ENCODE assay signal across 21 cellular contexts in the genomic region with DNA sequence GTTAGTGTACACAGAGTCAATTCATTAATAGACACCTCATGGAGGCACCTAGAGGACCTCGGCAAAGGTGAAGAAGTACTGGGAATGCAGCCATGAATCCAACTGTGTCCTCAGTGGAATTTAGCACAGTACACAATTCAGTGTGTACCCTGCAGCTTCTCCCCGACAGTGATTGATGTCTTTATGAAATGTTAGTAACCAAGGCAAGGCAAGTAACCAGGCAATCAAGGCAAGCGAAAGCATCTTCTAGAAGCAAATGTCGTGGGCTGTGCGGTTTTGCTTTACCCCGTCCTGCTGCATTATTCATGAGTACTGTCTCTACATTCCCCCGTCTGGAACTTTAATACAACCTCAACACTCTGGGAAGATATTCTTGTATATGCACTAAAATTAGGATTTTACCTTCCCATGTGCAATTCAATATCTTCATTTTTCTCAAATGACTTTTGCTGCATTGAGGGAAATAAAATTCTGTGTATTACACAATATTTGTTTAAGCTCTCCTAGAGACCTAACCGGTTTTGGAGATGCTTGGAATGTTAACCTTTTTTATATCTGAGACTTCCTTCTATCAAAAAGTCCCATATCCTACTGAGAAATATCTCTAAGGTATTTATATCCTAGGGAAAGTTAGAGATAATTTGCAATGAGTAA. TPM values are rescaled to one million over a fixed set of nuclear protein-coding genes. Genes with fewer than 3 reads are reported as not detected.
DNase-seq lines count a peak whose midpoint lies in the region; ATAC-seq and TF ChIP-seq lines count a peak whose summit lies in the region.
"Had no signal": no experiment of that assay in that cellular context is flagged by ENCODE, and none has a peak within 500 bp of the region (broad histone marks: within the 10 kb centered on the region; RNA-seq: fewer than 3 reads in every experiment).

No MANE protein-coding gene starts in this region.

- no peak overlapping the region for H2AFZ ChIP-seq in trophoblast cell (ENCODE audit: insufficient read depth, low read length, poor library complexity)
- H2AFZ ChIP-seq: GM23248 had no signal

- whole genome bisulfite sequencing in trophoblast cell (ENCODE audit: extremely low coverage, insufficient coverage, insufficient read length), result no CpG with 5 or more reads among the region's 8 CpGs

- H3K4me3 ChIP-seq in trophoblast cell (ENCODE audit: low read depth, low read length), result no peak overlapping the region
- H3K4me3 ChIP-seq: gastrocnemius medialis, GM23248, skin epidermis had no signal

- no peaks in the 10 kb centered on the region for H3K9me3 ChIP-seq in trophoblast cell (ENCODE audit: insufficient read depth, low read depth, low read length)
- H3K9me3 ChIP-seq: gastrocnemius medialis had no signal

- H2BK12ac ChIP-seq in trophoblast cell (ENCODE audit: low read length), result no peak overlapping the region

- no peak for ATAC-seq in HG03108 (IDR thresholded peaks at IDR 0.05; ENCODE audit: unreplicated experiment)
- ATAC-seq: activated T-helper 17 cell treated with anti-CD3 and anti-CD28 coated beads, Interleukin-2, amount 50 U/mL, for 72 hours; CD8-positive, alpha-beta T cell; gastrocnemius medialis; naive thymus-derived CD4-positive, alpha-beta T cell had no signal

- no peaks in the 10 kb centered on the region for H3K79me2 ChIP-seq in trophoblast cell (ENCODE audit: control insufficient read depth, insufficient read depth, low read length, poor library complexity)

- H3K27ac ChIP-seq in VCaP (peak overlapping the region; percentile 82), trophoblast cell (ENCODE audit: low read depth, low read length) (no peak overlapping the region)
- H3K27ac ChIP-seq: gastrocnemius medialis, GM23248, skin epidermis had no signal

- H3K4me2 ChIP-seq in trophoblast cell (ENCODE audit: low read length), result no peak overlapping the region

- no peak overlapping the region for H3K4ac ChIP-seq in trophoblast cell (ENCODE audit: low read depth, low read length)

- no peak overlapping the region for H2AK5ac ChIP-seq in trophoblast cell (ENCODE audit: low read length)

- POLR2A ChIA-PET in HEK293T (lab: Yijun Ruan, JAX), result no interaction called here

- H4K8ac ChIP-seq in trophoblast cell (ENCODE audit: low read depth, low read length), result no peak overlapping the region

- H3K23ac ChIP-seq in trophoblast cell (ENCODE audit: low read length), result no peak overlapping the region

- H2BK5ac ChIP-seq in trophoblast cell (ENCODE audit: low read depth, low read length, poor library complexity), result no peak overlapping the region

- no peaks in the 10 kb centered on the region for H3K27me3 ChIP-seq in trophoblast cell (ENCODE audit: insufficient read depth, low read length)
- H3K27me3 ChIP-seq: gastrocnemius medialis had no signal

- in situ Hi-C loops in G401 (cut with HindIII; ENCODE audit: low sequenced_read_pairs), result no loop called here

- peaks cover 1% of the 10 kb centered on the region for H3K79me1 ChIP-seq in trophoblast cell (ENCODE audit: low read length)

- no peak overlapping the region for H3K14ac ChIP-seq in trophoblast cell (ENCODE audit: low read length)

- TF ChIP-seq CTCF in VCaP (conservative IDR thresholded peaks at IDR 0.05), result no peak

- H3K4me1 ChIP-seq in trophoblast cell (ENCODE audit: control insufficient read depth in 1 of 2, insufficient read depth in 2 of 2, low read length in 2 of 2), result no peaks in the 10 kb centered on the region
- H3K4me1 ChIP-seq: gastrocnemius medialis had no signal

- no peak overlapping the region for H4K91ac ChIP-seq in trophoblast cell (ENCODE audit: low read depth, low read length)

- DNase-seq in HEK293T (ENCODE audit: extremely low spot score) (no peak), kidney tubule cell (ENCODE audit: low spot score) (peak; percentile 25), trophoblast cell (peak; percentile 29 to 86), G401 (ENCODE audit: low spot score) (no peak), NCI-H446 (lab: John Stamatoyannopoulos, UW) (no peak), NCI-H774 (lab: John Stamatoyannopoulos, UW) (no peak)
- DNase-seq: activated CD4-positive, alpha-beta memory T cell treated with anti-CD3 and anti-CD28 coated beads for 36 hours; aorta; CD8-positive, alpha-beta T cell; effector CD8-positive, alpha-beta T cell; gastrocnemius medialis; immature natural killer cell; naive thymus-derived CD4-positive, alpha-beta T cell; NCI-H1694 treated with DMSO at 0.1 percent for 48 hours; NK-92 treated with Interleukin-12 subunit alpha and Interleukin-12 subunit beta, amount 100 ng/mL, for 24 hours; SHP77 treated with DMSO at 0.1 percent for 48 hours had no signal

- H3K36me3 ChIP-seq in trophoblast cell (ENCODE audit: control insufficient read depth in 1 of 2, insufficient read depth in 2 of 2, low read length in 2 of 2), result no peaks in the 10 kb centered on the region
- H3K36me3 ChIP-seq: gastrocnemius medialis had no signal

- no peak overlapping the region for H4K12ac ChIP-seq in trophoblast cell (ENCODE audit: low read depth, low read length)

- H3K18ac ChIP-seq in trophoblast cell (ENCODE audit: low read length), result no peak overlapping the region

- no peak overlapping the region for H2BK120ac ChIP-seq in trophoblast cell (ENCODE audit: insufficient read depth, low read length, poor library complexity)

- CTCF ChIA-PET in HEK293T (lab: Yijun Ruan, JAX), result interaction anchor here (1.3 to 1.4 kb wide), 2 partner anchors 9 to 51 kb away, joined by 4 read pairs; no protein-coding TSS in a partner anchor

- H3K9ac ChIP-seq in trophoblast cell (ENCODE audit: low read length), result no peak overlapping the region
- H3K9ac ChIP-seq: GM23248 had no signal

TF ChIP-seq in HEK293T, 16 proteins besides CTCF, POLR2A, EP300 and RAD21:
- TF ChIP-seq, protein P1, sequence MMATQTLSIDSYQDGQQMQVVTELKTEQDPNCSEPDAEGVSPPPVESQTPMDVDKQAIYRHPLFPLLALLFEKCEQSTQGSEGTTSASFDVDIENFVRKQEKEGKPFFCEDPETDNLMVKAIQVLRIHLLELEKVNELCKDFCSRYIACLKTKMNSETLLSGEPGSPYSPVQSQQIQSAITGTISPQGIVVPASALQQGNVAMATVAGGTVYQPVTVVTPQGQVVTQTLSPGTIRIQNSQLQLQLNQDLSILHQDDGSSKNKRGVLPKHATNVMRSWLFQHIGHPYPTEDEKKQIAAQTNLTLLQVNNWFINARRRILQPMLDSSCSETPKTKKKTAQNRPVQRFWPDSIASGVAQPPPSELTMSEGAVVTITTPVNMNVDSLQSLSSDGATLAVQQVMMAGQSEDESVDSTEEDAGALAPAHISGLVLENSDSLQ (IDR thresholded peaks at IDR 0.05), result peak; percentile 89
- no peak for TF ChIP-seq TARDBP (IDR thresholded peaks at IDR 0.05)
- TF ChIP-seq SUZ12 (IDR thresholded peaks at IDR 0.05), result no peak
- TF ChIP-seq BHLHE40 (IDR thresholded peaks at IDR 0.05; ENCODE audit: borderline replicate concordance), result no peak

RNA-seq across cellular contexts. Expression of gene ADORA2B, which starts 52.1 kb away (rescaled TPM):
- 6.4 and 6.6 TPM in 2 replicates for polyA plus RNA-seq in trophoblast cell (2013)
- total RNA-seq in G401 (2014; rRNA removed; shearing (Covaris generic)), result 23.7 and 30.5 TPM in 2 replicates
- total RNA-seq: CD8-positive, alpha-beta T cell had no signal

Comparison
In these comparisons a context has a peak if more than half of its experiments do, and no peak if none do; other contexts are left out.
1. DNase-seq: peak in kidney tubule cell (single experiment) and trophoblast cell (2 of 2); none in HEK293T (single experiment), G401 (single experiment), NCI-H446 (0 of 2) and NCI-H774 (single experiment).